Comparison of ENCODE assay signal across 19 cellular contexts in the genomic region with DNA sequence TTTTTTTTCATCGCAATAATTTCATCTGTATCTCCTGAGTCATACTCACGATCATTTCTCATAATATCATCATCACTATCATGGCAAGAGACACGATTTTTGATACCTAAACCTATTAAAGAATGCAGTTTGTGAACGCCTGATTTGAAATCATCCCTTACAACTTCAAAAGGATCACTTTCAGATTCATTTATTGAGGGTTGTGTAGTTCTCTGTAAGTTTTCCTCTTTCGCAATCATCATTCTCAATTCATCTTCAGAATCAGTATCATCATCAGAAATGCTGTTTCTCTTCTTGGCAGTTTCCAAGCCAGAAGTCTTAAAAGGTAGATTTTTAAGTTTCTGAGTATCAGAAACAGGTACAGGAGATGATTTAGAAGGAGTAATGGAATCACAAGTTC. TPM values are rescaled to one million over a fixed set of nuclear protein-coding genes. Genes with fewer than 3 reads are reported as not detected.
DNase-seq lines count a peak whose midpoint lies in the region; ATAC-seq, FAIRE-seq and TF ChIP-seq lines count a peak whose summit lies in the region.
"Had no signal": no experiment of that assay in that cellular context is flagged by ENCODE, and none has a peak within 500 bp of the region (broad histone marks: within the 10 kb centered on the region; RNA-seq: fewer than 3 reads in every experiment).

No MANE protein-coding gene starts in this region.

- TF ChIP-seq POLR2A in HepG2 (IDR thresholded peaks at IDR 0.05; ENCODE audit: insufficient read depth in 1 of 2, low read depth in 2 of 2, low read length in 2 of 2) = no peak
- no peak for TF ChIP-seq POLR2A in right lobe of liver (IDR thresholded peaks at IDR 0.05)

- no peak for TF ChIP-seq RAD21 in HepG2 (CRISPR knock-in tag; IDR thresholded peaks at IDR 0.05)

- no peaks in the 10 kb centered on the region for H4K20me1 ChIP-seq in HepG2 (ENCODE audit: insufficient read depth, low read length)

- no peak for TF ChIP-seq EP300 in HepG2 (IDR thresholded peaks at IDR 0.05; ENCODE audit: low read depth in 2 of 2, low read length in 2 of 2)
- no peak for TF ChIP-seq EP300 in HepG2 (CRISPR knock-in tag; IDR thresholded peaks at IDR 0.05; ENCODE audit: borderline replicate concordance)

- 98% methylated on average over 5 of the region's 5 CpGs for WGBS in HepG2 (ENCODE audit: low lambda C conversion rate)
- WGBS in right lobe of liver (ENCODE audit: insufficient coverage, low coverage, low lambda C conversion rate, missing lambda C conversion rate) = 85% methylated on average over 5 of the region's 5 CpGs

- no peak overlapping the region for H2AFZ ChIP-seq in HepG2 (ENCODE audit: low read length)

- in situ Hi-C loops in HepG2 (cut with HindIII; ENCODE audit: extremely low pct_ligation_motif_present, low pct_unique_long_range_greater_than_20kb) = no loop called here

- peak; percentile 77 for ATAC-seq in activated CD4-positive, alpha-beta T cell treated with anti-CD3 and anti-CD28 coated beads for 36 hours
- ATAC-seq in HepG2 = no peak
- ATAC-seq in right lobe of liver = no peak

- H3K4me1 ChIP-seq in HepG2 (ENCODE audit: insufficient read depth, low read length) (no peaks in the 10 kb centered on the region; the same call in 1 of the 2 replicates), right lobe of liver (no peaks in the 10 kb centered on the region)

- H3K27me3 ChIP-seq in HepG2 (ENCODE audit: control insufficient read depth in 1 of 2, insufficient read depth in 2 of 2, low read length in 2 of 2) (no peaks in the 10 kb centered on the region), right lobe of liver (no peaks in the 10 kb centered on the region)
- H3K27me3 ChIP-seq: BLaER1 treated with 17β-estradiol and CSF1 and Interleukin-3, amounts not matched to agents 10 nM and 100 nM had no signal

- no peaks in the 10 kb centered on the region for H3K27me3 Mint-ChIP-seq in activated CD4-positive, alpha-beta T cell treated with anti-CD3 and anti-CD28 coated beads for 36 hours
- no peaks in the 10 kb centered on the region for H3K27me3 Mint-ChIP-seq in activated T-helper 2 cell treated with anti-CD3 and anti-CD28 coated beads, Interferon-gamma antibody, Interleukin-2, Interleukin-4, amounts not matched to agents 10 μg/mL and 5 μg/mL and 100 μg/mL, durations not matched to agents 14 hours and 24 hours and 36 hours (ENCODE audit: low read depth)
- H3K27me3 Mint-ChIP-seq: CD8-positive, alpha-beta memory T cell had no signal

- no peak overlapping the region for H3K4me2 ChIP-seq in HepG2 (ENCODE audit: low read depth, low read length)

- no peak overlapping the region for H3K9ac ChIP-seq in HepG2 (ENCODE audit: insufficient read depth, low read depth, low read length)
- H3K9ac ChIP-seq: BLaER1 treated with 17β-estradiol and CSF1 and Interleukin-3, amounts not matched to agents 10 nM and 100 nM had no signal

- intact Hi-C loops in activated CD4-positive, alpha-beta T cell treated with anti-CD3 and anti-CD28 coated beads for 36 hours (cut with DNase I, micrococcal nuclease) = loop anchor here in 1 of 2 experiments (1.0 kb wide), 1 partner anchor 9 kb away; no protein-coding TSS in a partner anchor
- intact Hi-C loops in HepG2 (cut with micrococcal nuclease; ENCODE audit: unreplicated experiment) (no loop called here), right lobe of liver (cut with DNase I) (no loop called here)
- intact Hi-C loops in activated T-helper 2 cell treated with anti-CD3 and anti-CD28 coated beads, Interferon-gamma antibody, Interleukin-2, Interleukin-4, amounts not matched to agents 10 μg/mL and 5 μg/mL and 100 μg/mL, durations not matched to agents 14 hours and 24 hours and 36 hours (cut with micrococcal nuclease) = no loop called here

- peak overlapping the region; percentile 85 for H3K27ac Mint-ChIP-seq in activated CD4-positive, alpha-beta T cell treated with anti-CD3 and anti-CD28 coated beads for 36 hours
- H3K27ac Mint-ChIP-seq in activated T-helper 2 cell treated with anti-CD3 and anti-CD28 coated beads, Interferon-gamma antibody, Interleukin-2, Interleukin-4, amounts not matched to agents 10 μg/mL and 5 μg/mL and 100 μg/mL, durations not matched to agents 14 hours and 24 hours and 36 hours = peak overlapping the region; percentile 14
- H3K27ac Mint-ChIP-seq: HFFc6 had no signal

- no peak for FAIRE-seq in HepG2 (lab: Jason Lieb, UNC)
- FAIRE-seq: A204.1, G401.6, H54 had no signal

- BruUV-seq in HepG2 (replicated peaks; lab: Mats Ljungman, UMichigan) = no TSS peak

- CTCF ChIA-PET in activated CD4-positive, alpha-beta T cell treated with anti-CD3 and anti-CD28 coated beads for 36 hours (lab: Charles Lee) = no interaction called here
- CTCF ChIA-PET in HepG2 (lab: Yijun Ruan, JAX; ENCODE audit: low intra/inter-chr PET ratio, low total read pairs) = no interaction called here

- H3K27ac ChIP-seq in HepG2 (ENCODE audit: extremely low read length, insufficient read depth, low read length) (no peak overlapping the region), right lobe of liver (no peak overlapping the region)

- H3K9me3 ChIP-seq in HepG2 (ENCODE audit: low read length) (no peaks in the 10 kb centered on the region), right lobe of liver (no peaks in the 10 kb centered on the region)

- peaks cover 45% of the 10 kb centered on the region for H3K4me1 Mint-ChIP-seq in activated CD4-positive, alpha-beta T cell treated with anti-CD3 and anti-CD28 coated beads for 36 hours
- H3K4me1 Mint-ChIP-seq in activated T-helper 2 cell treated with anti-CD3 and anti-CD28 coated beads, Interferon-gamma antibody, Interleukin-2, Interleukin-4, amounts not matched to agents 10 μg/mL and 5 μg/mL and 100 μg/mL, durations not matched to agents 14 hours and 24 hours and 36 hours (ENCODE audit: low read depth) = peaks cover 32% of the 10 kb centered on the region

- H3K36me3 ChIP-seq in HepG2 (replicated peaks in 1 of 2; ENCODE audit: control insufficient read depth in 1 of 2, insufficient read depth in 2 of 2, low read length in 2 of 2) (peaks cover 18 to 69% of the 10 kb centered on the region in 2 experiments), right lobe of liver (peaks cover 0 to 50% (median 8%) of the 10 kb centered on the region in 4 donors)

- H3K4me3 Mint-ChIP-seq in activated CD4-positive, alpha-beta T cell treated with anti-CD3 and anti-CD28 coated beads for 36 hours = no peak overlapping the region
- H3K4me3 Mint-ChIP-seq in activated T-helper 2 cell treated with anti-CD3 and anti-CD28 coated beads, Interferon-gamma antibody, Interleukin-2, Interleukin-4, amounts not matched to agents 10 μg/mL and 5 μg/mL and 100 μg/mL, durations not matched to agents 14 hours and 24 hours and 36 hours (ENCODE audit: low read depth) = no peak overlapping the region
- H3K4me3 Mint-ChIP-seq: CD8-positive, alpha-beta memory T cell; HFFc6 had no signal

- no peak for DNase-seq in activated CD4-positive, alpha-beta T cell treated with anti-CD3 and anti-CD28 coated beads for 36 hours
- no peak for DNase-seq in activated CD4-positive, alpha-beta T cell treated with anti-CD3 and anti-CD28 coated beads for 1 hour
- DNase-seq in HepG2 (ENCODE audit: low spot score) (no peak), right lobe of liver (no peak), UCSD-AML1 (lab: John Stamatoyannopoulos, UW; ENCODE audit: unreplicated experiment) (no peak), NCI-H524 (lab: John Stamatoyannopoulos, UW) (no peak)
- no peak for DNase-seq in activated T-helper 2 cell treated with anti-CD3 and anti-CD28 coated beads, Interferon-gamma antibody, Interleukin-2, Interleukin-4, amounts not matched to agents 10 μg/mL and 5 μg/mL and 100 μg/mL, durations not matched to agents 14 hours and 24 hours and 36 hours (ENCODE audit: low spot score)
- no peak for DNase-seq in central memory CD4-positive, alpha-beta T cell
- DNase-seq: CD8-positive, alpha-beta memory T cell; DMS79 treated with DMSO at 0.1 percent for 48 hours; HFFc6; NCI-H1436; NCI-H2029; NCI-H2171 treated with DMSO at 0.1 percent for 48 hours; NCI-H774 had no signal

- POLR2A ChIA-PET in activated CD4-positive, alpha-beta T cell treated with anti-CD3 and anti-CD28 coated beads for 36 hours (lab: Charles Lee) = interaction anchor here (1.1 kb wide), 1 partner anchor 24 kb away, joined by 3 read pairs; no protein-coding TSS in a partner anchor
- POLR2A ChIA-PET in HepG2 (lab: Yijun Ruan, JAX) = no interaction called here

- H3K9me3 Mint-ChIP-seq in activated CD4-positive, alpha-beta T cell treated with anti-CD3 and anti-CD28 coated beads for 36 hours (ENCODE audit: low read depth) = no peaks in the 10 kb centered on the region
- H3K9me3 Mint-ChIP-seq in activated T-helper 2 cell treated with anti-CD3 and anti-CD28 coated beads, Interferon-gamma antibody, Interleukin-2, Interleukin-4, amounts not matched to agents 10 μg/mL and 5 μg/mL and 100 μg/mL, durations not matched to agents 14 hours and 24 hours and 36 hours = no peaks in the 10 kb centered on the region
- H3K9me3 Mint-ChIP-seq: CD8-positive, alpha-beta memory T cell; HFFc6 had no signal

- no peak for TF ChIP-seq CTCF in HepG2 (CRISPR knock-in tag; IDR thresholded peaks at IDR 0.05)
- no peak for TF ChIP-seq CTCF in right lobe of liver (IDR thresholded peaks at IDR 0.05)

- H3K4me3 ChIP-seq in HepG2 (replicated peaks in 1 of 3; ENCODE audit: insufficient read depth in 1 of 3, low read depth in 2 of 3, low read length in 3 of 3) (no peak overlapping the region), right lobe of liver (no peak overlapping the region)
- H3K4me3 ChIP-seq: BLaER1 treated with 17β-estradiol and CSF1 and Interleukin-3, amounts not matched to agents 10 nM and 100 nM had no signal

- peaks cover 73% of the 10 kb centered on the region for H3K36me3 Mint-ChIP-seq in activated CD4-positive, alpha-beta T cell treated with anti-CD3 and anti-CD28 coated beads for 36 hours (ENCODE audit: low read depth)
- H3K36me3 Mint-ChIP-seq in activated T-helper 2 cell treated with anti-CD3 and anti-CD28 coated beads, Interferon-gamma antibody, Interleukin-2, Interleukin-4, amounts not matched to agents 10 μg/mL and 5 μg/mL and 100 μg/mL, durations not matched to agents 14 hours and 24 hours and 36 hours (ENCODE audit: low read depth) = peaks cover 81% of the 10 kb centered on the region

- no peaks in the 10 kb centered on the region for H3K79me2 ChIP-seq in HepG2 (ENCODE audit: insufficient read depth, low read length)

RNA-seq across cellular contexts. Expression of gene NOL8, which starts 9.7 kb away (rescaled TPM):
- 10 to 100 TPM; 57.7 to 80.2 TPM for total RNA-seq in activated CD4-positive, alpha-beta T cell treated with anti-CD3 and anti-CD28 coated beads for 36 hours
- total RNA-seq in HepG2 (2016; rRNA removed; fragmentation: Illumina TruSeq; extraction: Trizol) = 35.4 and 36.3 TPM in 2 replicates
- 19.9 and 24.9 TPM in 2 replicates for total RNA-seq in HepG2 (2016; cell fraction: cytosol; rRNA removed; fragmentation: Illumina TruSeq; extraction: Trizol; ENCODE audit: low read depth)
- 33.5 and 36.8 TPM in 2 replicates for total RNA-seq in HepG2 (2016; cell fraction: insoluble cytoplasmic fraction; rRNA removed; fragmentation: Illumina TruSeq; extraction: Trizol)
- total RNA-seq in HepG2 (2016; cell fraction: membrane; rRNA removed; fragmentation: Illumina TruSeq; extraction: Trizol) = 14.0 and 17.4 TPM in 2 replicates
- total RNA-seq in HepG2 (2016; cell fraction: nucleus; rRNA removed; fragmentation: Illumina TruSeq; extraction: Trizol) = 59.6 and 61.3 TPM in 2 replicates
- polyA plus RNA-seq in HepG2 (2011; rRNA removed) = 11.3 and 12.8 TPM in 2 replicates
- polyA plus RNA-seq in HepG2 (2011; cell fraction: cytosol; rRNA removed) = 3.3 and 4.5 TPM in 2 replicates
- 27.5 and 32.9 TPM in 2 replicates for polyA plus RNA-seq in HepG2 (2011; cell fraction: nucleus; rRNA removed)
- polyA plus RNA-seq in HepG2 (2012) = 17.8 and 22.1 TPM in 2 replicates
- polyA plus RNA-seq in HepG2 (2016; cell fraction: cytosol; fragmentation: Illumina TruSeq; extraction: Trizol; ENCODE audit: low read depth) = 1.8 and 1.9 TPM in 2 replicates
- polyA plus RNA-seq in HepG2 (2016; cell fraction: insoluble cytoplasmic fraction; fragmentation: Illumina TruSeq; extraction: Trizol; ENCODE audit: low read depth) = 34.7 and 35.4 TPM in 2 replicates
- polyA plus RNA-seq in HepG2 (2016; cell fraction: membrane; fragmentation: Illumina TruSeq; extraction: Trizol; ENCODE audit: low read depth) = 4.0 and 4.1 TPM in 2 replicates
- polyA plus RNA-seq in HepG2 (2016; cell fraction: nucleus; fragmentation: Illumina TruSeq; extraction: Trizol; ENCODE audit: insufficient read depth, low read depth) = 104 and 110 TPM in 2 replicates
- polyA minus RNA-seq in HepG2 (2011; rRNA and poly(A)+ RNA removed; ENCODE audit: low replicate concordance) = 9.2 and 37.1 TPM in 2 replicates
- 6.8 and 10.6 TPM in 2 replicates for polyA minus RNA-seq in HepG2 (2011; cell fraction: cytosol; rRNA and poly(A)+ RNA removed)
- polyA minus RNA-seq in HepG2 (2011; cell fraction: nucleus; rRNA and poly(A)+ RNA removed) = 71.3 and 97.8 TPM in 2 replicates
- total RNA-seq in right lobe of liver = 10 to 100 TPM in 5 of 6 experiments, 1 to 10 TPM in 1; 8.9 to 25.9 (median 15.9) TPM
- 73.2 and 75.5 TPM in 2 replicates for total RNA-seq in activated T-helper 2 cell treated with anti-CD3 and anti-CD28 coated beads, Interferon-gamma antibody, Interleukin-2, Interleukin-4, amounts not matched to agents 10 μg/mL and 5 μg/mL and 100 μg/mL, durations not matched to agents 14 hours and 24 hours and 36 hours

RNA-seq across cellular contexts. Expression of gene CENPP, which starts 10.3 kb away (rescaled TPM):
- 10 to 100 TPM; 22.8 to 32.3 TPM for total RNA-seq in activated CD4-positive, alpha-beta T cell treated with anti-CD3 and anti-CD28 coated beads for 36 hours
- total RNA-seq in HepG2 (2016; rRNA removed; fragmentation: Illumina TruSeq; extraction: Trizol) (11.0 and 11.4 TPM in 2 replicates), right lobe of liver (1 to 10 TPM; 1.0 to 3.7 (median 1.5) TPM)
- total RNA-seq in HepG2 (2016; cell fraction: cytosol; rRNA removed; fragmentation: Illumina TruSeq; extraction: Trizol; ENCODE audit: low read depth) = 2.3 and 3.3 TPM in 2 replicates
- total RNA-seq in HepG2 (2016; cell fraction: insoluble cytoplasmic fraction; rRNA removed; fragmentation: Illumina TruSeq; extraction: Trizol) = 9.2 and 12.7 TPM in 2 replicates
- total RNA-seq in HepG2 (2016; cell fraction: membrane; rRNA removed; fragmentation: Illumina TruSeq; extraction: Trizol) = 6.4 and 7.6 TPM in 2 replicates
- 14.0 and 16.0 TPM in 2 replicates for total RNA-seq in HepG2 (2016; cell fraction: nucleus; rRNA removed; fragmentation: Illumina TruSeq; extraction: Trizol)
- polyA plus RNA-seq in HepG2 (2011; rRNA removed) = 1.2 and 2.0 TPM in 2 replicates
- 0.59 and 0.67 TPM in 2 replicates for polyA plus RNA-seq in HepG2 (2011; cell fraction: cytosol; rRNA removed)
- polyA plus RNA-seq in HepG2 (2011; cell fraction: nucleus; rRNA removed) = 0.63 and 0.69 TPM in 2 replicates
- 2.4 and 3.9 TPM in 2 replicates for polyA plus RNA-seq in HepG2 (2012)
- polyA plus RNA-seq in HepG2 (2016; cell fraction: cytosol; fragmentation: Illumina TruSeq; extraction: Trizol; ENCODE audit: low read depth) = 3.7 and 4.4 TPM in 2 replicates
- polyA plus RNA-seq in HepG2 (2016; cell fraction: insoluble cytoplasmic fraction; fragmentation: Illumina TruSeq; extraction: Trizol; ENCODE audit: low read depth) = 9.4 and 13.3 TPM in 2 replicates
- polyA plus RNA-seq in HepG2 (2016; cell fraction: membrane; fragmentation: Illumina TruSeq; extraction: Trizol; ENCODE audit: low read depth) = 5.5 and 5.6 TPM in 2 replicates
- polyA plus RNA-seq in HepG2 (2016; cell fraction: nucleus; fragmentation: Illumina TruSeq; extraction: Trizol; ENCODE audit: insufficient read depth, low read depth) = 3.7 and 5.9 TPM in 2 replicates
- 1.3 and 4.8 TPM in 2 replicates for polyA minus RNA-seq in HepG2 (2011; rRNA and poly(A)+ RNA removed; ENCODE audit: low replicate concordance)
- polyA minus RNA-seq in HepG2 (2011; cell fraction: cytosol; rRNA and poly(A)+ RNA removed) = 0.79 and 1.3 TPM in 2 replicates
- 5.2 and 6.4 TPM in 2 replicates for polyA minus RNA-seq in HepG2 (2011; cell fraction: nucleus; rRNA and poly(A)+ RNA removed)
- 19.2 and 21.0 TPM in 2 replicates for total RNA-seq in activated T-helper 2 cell treated with anti-CD3 and anti-CD28 coated beads, Interferon-gamma antibody, Interleukin-2, Interleukin-4, amounts not matched to agents 10 μg/mL and 5 μg/mL and 100 μg/mL, durations not matched to agents 14 hours and 24 hours and 36 hours

RNA-seq across cellular contexts. Expression of gene IARS1, which starts 22.0 kb away (rescaled TPM):
- 100 to 1,000 TPM; 261 to 286 TPM for total RNA-seq in activated CD4-positive, alpha-beta T cell treated with anti-CD3 and anti-CD28 coated beads for 36 hours
- total RNA-seq in HepG2 (2016; rRNA removed; fragmentation: Illumina TruSeq; extraction: Trizol) (185 and 277 TPM in 2 replicates), right lobe of liver (10 to 100 TPM; 31.8 to 64.9 (median 40.6) TPM)
- 84.7 and 106 TPM in 2 replicates for total RNA-seq in HepG2 (2016; cell fraction: cytosol; rRNA removed; fragmentation: Illumina TruSeq; extraction: Trizol; ENCODE audit: low read depth)
- 179 and 271 TPM in 2 replicates for total RNA-seq in HepG2 (2016; cell fraction: insoluble cytoplasmic fraction; rRNA removed; fragmentation: Illumina TruSeq; extraction: Trizol)
- 78.5 and 86.4 TPM in 2 replicates for total RNA-seq in HepG2 (2016; cell fraction: membrane; rRNA removed; fragmentation: Illumina TruSeq; extraction: Trizol)
- total RNA-seq in HepG2 (2016; cell fraction: nucleus; rRNA removed; fragmentation: Illumina TruSeq; extraction: Trizol) = 163 and 177 TPM in 2 replicates
- 55.9 and 58.6 TPM in 2 replicates for polyA plus RNA-seq in HepG2 (2011; rRNA removed)
- 29.6 and 45.6 TPM in 2 replicates for polyA plus RNA-seq in HepG2 (2011; cell fraction: cytosol; rRNA removed)
- 139 and 184 TPM in 2 replicates for polyA plus RNA-seq in HepG2 (2011; cell fraction: nucleus; rRNA removed)
- 119 and 136 TPM in 2 replicates for polyA plus RNA-seq in HepG2 (2012)
- polyA plus RNA-seq in HepG2 (2016; cell fraction: cytosol; fragmentation: Illumina TruSeq; extraction: Trizol; ENCODE audit: low read depth) = 6.9 and 7.5 TPM in 2 replicates
- polyA plus RNA-seq in HepG2 (2016; cell fraction: insoluble cytoplasmic fraction; fragmentation: Illumina TruSeq; extraction: Trizol; ENCODE audit: low read depth) = 143 and 151 TPM in 2 replicates
- polyA plus RNA-seq in HepG2 (2016; cell fraction: membrane; fragmentation: Illumina TruSeq; extraction: Trizol; ENCODE audit: low read depth) = 15.1 and 17.8 TPM in 2 replicates
- 120 and 132 TPM in 2 replicates for polyA plus RNA-seq in HepG2 (2016; cell fraction: nucleus; fragmentation: Illumina TruSeq; extraction: Trizol; ENCODE audit: insufficient read depth, low read depth)
- 84.4 and 109 TPM in 2 replicates for polyA minus RNA-seq in HepG2 (2011; rRNA and poly(A)+ RNA removed; ENCODE audit: low replicate concordance)
- 94.4 and 128 TPM in 2 replicates for polyA minus RNA-seq in HepG2 (2011; cell fraction: cytosol; rRNA and poly(A)+ RNA removed)
- polyA minus RNA-seq in HepG2 (2011; cell fraction: nucleus; rRNA and poly(A)+ RNA removed) = 274 and 399 TPM in 2 replicates
- total RNA-seq in activated T-helper 2 cell treated with anti-CD3 and anti-CD28 coated beads, Interferon-gamma antibody, Interleukin-2, Interleukin-4, amounts not matched to agents 10 μg/mL and 5 μg/mL and 100 μg/mL, durations not matched to agents 14 hours and 24 hours and 36 hours = 177 and 186 TPM in 2 replicates
